ENCODE assay signal across 14 cellular contexts in genomic region chr2:44770221-44771187, GRCh38.
DNase-seq lines count a peak whose midpoint lies in the region; ATAC-seq and TF ChIP-seq lines count a peak whose summit lies in the region.
"Had no signal": no experiment of that assay in that cellular context is flagged by ENCODE, and none has a peak within 500 bp of the region (broad histone marks: within the 10 kb centered on the region; RNA-seq: fewer than 3 reads in every experiment).

No MANE protein-coding gene starts in this region.

- TF ChIP-seq CTCF in GM10248 (IDR thresholded peaks at IDR 0.05; ENCODE audit: control extremely low read depth, extremely low read depth, low read depth, missing control alignments) (no peak), H9 (conservative IDR thresholded peaks at IDR 0.05) (peak; percentile 51; the same call in 2 of the 3 replicates), OCI-LY1 (IDR thresholded peaks at IDR 0.05; ENCODE audit: low read length) (peak; percentile 17; the same call in 1 of the 2 replicates), hepatocyte (IDR thresholded peaks at IDR 0.05; ENCODE audit: poor library complexity) (peak; percentile 5)

- no peak overlapping the region for H4K91ac ChIP-seq in H9 (ENCODE audit: insufficient read length, low read depth, low read length)

- no peak overlapping the region for H2AK5ac ChIP-seq in H9 (ENCODE audit: insufficient read length, low read length)

- H3K36me3 ChIP-seq in OCI-LY1 (ENCODE audit: insufficient read depth, low read length) (no peaks in the 10 kb centered on the region), hepatocyte (replicated peaks; ENCODE audit: insufficient read depth, low read depth) (no peaks in the 10 kb centered on the region)
- H3K36me3 ChIP-seq: ascending aorta had no signal

- H3K4me3 Mint-ChIP-seq in H9: no peak overlapping the region
- H3K4me3 Mint-ChIP-seq: activated CD4-positive, alpha-beta T cell treated with anti-CD3 and anti-CD28 coated beads, Interleukin-2, amount 10 ng/mL, durations not matched to agents 7 days and 5 days; activated T-helper 1 cell treated with anti-CD3 and anti-CD28 coated beads, Interleukin-12 subunit alpha, Interleukin-12 subunit beta, Interleukin-2, Interleukin-4 antibody, amounts not matched to agents 30 ng/mL and 10 ng/mL and 1 ng/mL, durations not matched to agents 14 hours and 24 hours and 36 hours; CD4-positive, alpha-beta memory T cell; dendritic cell treated with granulocyte-macrophage colony-stimulating factor and Interleukin-4, amounts not matched to agents 40 ng/mL and 50 ng/mL, for 4 days had no signal

- H2BK120ac ChIP-seq in H9 (ENCODE audit: low read depth, low read length, poor library complexity, severe bottlenecking): no peak overlapping the region

- no peak overlapping the region for H3K27ac Mint-ChIP-seq in H9
- H3K27ac Mint-ChIP-seq: activated CD4-positive, alpha-beta T cell treated with anti-CD3 and anti-CD28 coated beads, Interleukin-2, amount 10 ng/mL, durations not matched to agents 7 days and 5 days; activated T-helper 1 cell treated with anti-CD3 and anti-CD28 coated beads, Interleukin-12 subunit alpha, Interleukin-12 subunit beta, Interleukin-2, Interleukin-4 antibody, amounts not matched to agents 30 ng/mL and 10 ng/mL and 1 ng/mL, durations not matched to agents 14 hours and 24 hours and 36 hours; CD4-positive, alpha-beta memory T cell; dendritic cell treated with granulocyte-macrophage colony-stimulating factor and Interleukin-4, amounts not matched to agents 40 ng/mL and 50 ng/mL, for 4 days had no signal

- H3F3A ChIP-seq in OCI-LY1 (ENCODE audit: insufficient read depth, low read length): no peaks in the 10 kb centered on the region

- WGBS in H9 (ENCODE audit: extremely low coverage, insufficient read length, low lambda C conversion rate): no CpG with 5 or more reads among the region's 6 CpGs
- WGBS in hepatocyte (ENCODE audit: low lambda C conversion rate, missing lambda C conversion rate): 59% methylated on average over 6 of the region's 6 CpGs

- peaks cover 59 to 73% of the 10 kb centered on the region in 2 experiments for H3K4me1 Mint-ChIP-seq in H9
- H3K4me1 Mint-ChIP-seq: activated CD4-positive, alpha-beta T cell treated with anti-CD3 and anti-CD28 coated beads, Interleukin-2, amount 10 ng/mL, durations not matched to agents 7 days and 5 days; CD4-positive, alpha-beta memory T cell had no signal

- H4K5ac ChIP-seq in H9 (ENCODE audit: insufficient read length, low read depth, low read length): no peak overlapping the region

- H3K18ac ChIP-seq in H9 (ENCODE audit: insufficient read length, low read depth, low read length): no peak overlapping the region

- no peak for ATAC-seq in HG03108 (IDR thresholded peaks at IDR 0.05; ENCODE audit: unreplicated experiment)
- ATAC-seq in GM21360 (IDR thresholded peaks at IDR 0.05; ENCODE audit: unreplicated experiment): no peak

- H3K9ac ChIP-seq in H9 (ENCODE audit: extremely low read depth, insufficient read length, low read length) (no peak overlapping the region), OCI-LY1 (ENCODE audit: low read length) (no peak overlapping the region)

- POLR2A ChIA-PET in GM10248 (lab: Yijun Ruan, JAX): no interaction called here

- intact Hi-C loops in head of caudate nucleus (cut with DNase I): no loop called here

- no peak overlapping the region for H3K56ac ChIP-seq in H9 (ENCODE audit: insufficient read length, low read depth, low read length)

- CTCF ChIA-PET in GM10248 (lab: Yijun Ruan, JAX): interaction anchor here (1.0 to 1.8 kb wide), 5 partner anchors 8 to 30 kb away, joined by 3 to 5 read pairs (median 5); no protein-coding TSS in a partner anchor

- no peaks in the 10 kb centered on the region for H3K36me3 Mint-ChIP-seq in H9 (ENCODE audit: insufficient read depth in 1 of 3, low read depth in 3 of 3)

- peaks cover 40% of the 10 kb centered on the region for H3K27me3 Mint-ChIP-seq in H9 (ENCODE audit: low read depth)
- H3K27me3 Mint-ChIP-seq: CD4-positive, alpha-beta memory T cell had no signal

- peak; percentile 23 for DNase-seq in GM10248 (ENCODE audit: extremely low spot score)
- peak; percentile 41 for DNase-seq in H9
- no peak for DNase-seq in hepatocyte (ENCODE audit: low spot score)
- DNase-seq in head of caudate nucleus: no peak
- DNase-seq: activated CD4-positive, alpha-beta T cell treated with anti-CD3 and anti-CD28 coated beads, Interleukin-2, amount 10 ng/mL, durations not matched to agents 7 days and 5 days; CD4-positive, alpha-beta memory T cell; Karpas-422; mesendoderm had no signal

- H3K9me2 ChIP-seq in OCI-LY1 (ENCODE audit: low read depth, low read length) (no peaks in the 10 kb centered on the region), hepatocyte (replicated peaks; ENCODE audit: insufficient read depth) (no peaks in the 10 kb centered on the region)

- H4K8ac ChIP-seq in H9 (replicated peaks; ENCODE audit: insufficient read length, low read depth, low read length): no peak overlapping the region

- no peaks in the 10 kb centered on the region for H3K79me1 ChIP-seq in H9 (ENCODE audit: insufficient read depth, low read depth, low read length, poor library complexity, severe bottlenecking)

- H3K23me2 ChIP-seq in H9 (ENCODE audit: insufficient read length, low read depth, low read length, poor library complexity, severe bottlenecking): no peaks in the 10 kb centered on the region

- H2BK12ac ChIP-seq in H9 (ENCODE audit: insufficient read length, low read depth, low read length): no peak overlapping the region

- H2BK15ac ChIP-seq in H9 (ENCODE audit: low read depth, low read length): no peak overlapping the region

- H3K27ac ChIP-seq in H9 (ENCODE audit: insufficient read length, low read depth, low read length): no peak overlapping the region
- H3K27ac ChIP-seq in OCI-LY1 (ENCODE audit: low read depth, low read length, poor library complexity, severe bottlenecking): no peak overlapping the region
- H3K27ac ChIP-seq in hepatocyte: no peak overlapping the region
- H3K27ac ChIP-seq: ascending aorta had no signal

- no peak overlapping the region for H2BK20ac ChIP-seq in H9 (ENCODE audit: low read depth, low read length, poor library complexity, severe bottlenecking)

- H2BK5ac ChIP-seq in H9 (ENCODE audit: insufficient read length, low read length): no peak overlapping the region

- no peak overlapping the region for H3K23ac ChIP-seq in H9 (ENCODE audit: insufficient read length, low read depth, low read length)

- H3K9me3 ChIP-seq in H9 (ENCODE audit: control insufficient read depth, low read depth, low read length) (no peaks in the 10 kb centered on the region), OCI-LY1 (ENCODE audit: low read length) (no peaks in the 10 kb centered on the region), hepatocyte (ENCODE audit: low read depth) (no peaks in the 10 kb centered on the region)
- H3K9me3 ChIP-seq: ascending aorta had no signal

- no peaks in the 10 kb centered on the region; a peak in 1 of 5 replicates for H3K9me3 Mint-ChIP-seq in H9
- H3K9me3 Mint-ChIP-seq: activated CD4-positive, alpha-beta T cell treated with anti-CD3 and anti-CD28 coated beads, Interleukin-2, amount 10 ng/mL, durations not matched to agents 7 days and 5 days; activated T-helper 1 cell treated with anti-CD3 and anti-CD28 coated beads, Interleukin-12 subunit alpha, Interleukin-12 subunit beta, Interleukin-2, Interleukin-4 antibody, amounts not matched to agents 30 ng/mL and 10 ng/mL and 1 ng/mL, durations not matched to agents 14 hours and 24 hours and 36 hours; CD4-positive, alpha-beta memory T cell; dendritic cell treated with granulocyte-macrophage colony-stimulating factor and Interleukin-4, amounts not matched to agents 40 ng/mL and 50 ng/mL, for 4 days had no signal

- H3K27me3 ChIP-seq in H9 (ENCODE audit: insufficient read depth, low read length) (peaks cover 7% of the 10 kb centered on the region; the same call in 1 of the 2 replicates), OCI-LY1 (ENCODE audit: insufficient read depth, low read length) (no peaks in the 10 kb centered on the region), hepatocyte (peaks cover 75% of the 10 kb centered on the region)
- H3K27me3 ChIP-seq: ascending aorta had no signal

- no peak overlapping the region for H2AFZ ChIP-seq in H9 (ENCODE audit: low read length)
- no peak overlapping the region for H2AFZ ChIP-seq in OCI-LY1 (ENCODE audit: low read length)
- no peak overlapping the region for H2AFZ ChIP-seq in hepatocyte

- H3K4me3 ChIP-seq in OCI-LY1 (ENCODE audit: low read depth, low read length, poor library complexity, severe bottlenecking) (no peak overlapping the region), hepatocyte (no peak overlapping the region)
- H3K4me3 ChIP-seq: ascending aorta had no signal

- H3K4me2 ChIP-seq in H9 (ENCODE audit: insufficient read depth, insufficient read length, low read length) (no peak overlapping the region), OCI-LY1 (ENCODE audit: low read length) (no peak overlapping the region), hepatocyte (no peak overlapping the region)

- H4K20me1 ChIP-seq in H9 (ENCODE audit: control insufficient read depth, insufficient read depth, insufficient read length) (no peaks in the 10 kb centered on the region), OCI-LY1 (ENCODE audit: insufficient read depth, low read length) (no peaks in the 10 kb centered on the region), hepatocyte (ENCODE audit: insufficient read depth, poor library complexity, severe bottlenecking) (no peaks in the 10 kb centered on the region)

- H3K14ac ChIP-seq in H9 (ENCODE audit: insufficient read depth, low read length): no peak overlapping the region

- no peak overlapping the region for H3K4ac ChIP-seq in H9 (ENCODE audit: low read depth, low read length)

- H3K4me1 ChIP-seq in H9 (ENCODE audit: insufficient read depth, low read length) (peaks cover 5% of the 10 kb centered on the region; the same call in 1 of the 2 replicates), OCI-LY1 (ENCODE audit: insufficient read depth, low read length, severe bottlenecking) (no peaks in the 10 kb centered on the region), hepatocyte (ENCODE audit: insufficient read depth) (peaks cover 8% of the 10 kb centered on the region)
- H3K4me1 ChIP-seq: ascending aorta had no signal

- no peak overlapping the region for H3T11ph ChIP-seq in H9 (ENCODE audit: low read length)

- H3K79me2 ChIP-seq in H9 (ENCODE audit: insufficient read depth, low read length) (no peaks in the 10 kb centered on the region), OCI-LY1 (ENCODE audit: insufficient read depth, low read length) (no peaks in the 10 kb centered on the region), hepatocyte (no peaks in the 10 kb centered on the region)

Comparison
In these comparisons a context has a peak if more than half of its experiments do, and no peak if none do; other contexts are left out.
1. DNase-seq: peak in GM10248 (single experiment) and H9 (single experiment); none in hepatocyte (single experiment) and head of caudate nucleus (0 of 42).